In genomic region chr7:909358-910329, GRCh38 we compare ENCODE assay signal across 8 cellular contexts.
DNase-seq lines count a peak whose midpoint lies in the region; ATAC-seq lines count a peak whose summit lies in the region.

No MANE protein-coding gene starts in this region.

- no peak for ATAC-seq in HG03280 (IDR thresholded peaks at IDR 0.05; ENCODE audit: unreplicated experiment)

- H3K27ac ChIP-seq in iPS-18a (ENCODE audit: low read length): no peak overlapping the region

- peak overlapping the region; percentile 17 for H3K4me3 ChIP-seq in iPS-18a (ENCODE audit: low read length)

- DNase-seq in Ammon's horn (ENCODE audit: low spot score): peak; percentile 79
- peak; percentile 92 for DNase-seq in HuH-7.5 (ENCODE audit: low spot score)
- DNase-seq in amniotic epithelial cell (ENCODE audit: low read depth): peak; percentile 26
- peak; percentile 17 for DNase-seq in stimulated activated naive CD4-positive, alpha-beta T cell treated with Interleukin-2 at 50 U/mL for 16 hours (lab: John Stamatoyannopoulos, UW)
- DNase-seq in NCI-H187 (lab: John Stamatoyannopoulos, UW): no peak
- DNase-seq in NCI-H510A treated with DMSO at 0.1 percent for 48 hours (lab: John Stamatoyannopoulos, UW): no peak

- no peaks in the 10 kb centered on the region for H3K4me1 ChIP-seq in iPS-18a (ENCODE audit: control insufficient read depth, low read depth, low read length)

- no peaks in the 10 kb centered on the region for H3K9me3 ChIP-seq in iPS-18a (ENCODE audit: control insufficient read depth, low read depth, low read length)

- H3K36me3 ChIP-seq in iPS-18a (ENCODE audit: control insufficient read depth, low read depth, low read length): no peaks in the 10 kb centered on the region

- H3K27me3 ChIP-seq in iPS-18a (ENCODE audit: control insufficient read depth, insufficient read depth, low read length): peaks cover 40% of the 10 kb centered on the region

- no peak overlapping the region for H3K9ac ChIP-seq in iPS-18a (ENCODE audit: low read length)

Comparison
In these comparisons a context has a peak if more than half of its experiments do, and no peak if none do; other contexts are left out.
1. DNase-seq: peak in Ammon's horn (single experiment), HuH-7.5 (single experiment), amniotic epithelial cell (single experiment) and stimulated activated naive CD4-positive, alpha-beta T cell treated with Interleukin-2 at 50 U/mL for 16 hours (single experiment); none in NCI-H187 (0 of 2) and NCI-H510A treated with DMSO at 0.1 percent for 48 hours (single experiment).